ENCODE assay signal across 19 cellular contexts in the genomic region with DNA sequence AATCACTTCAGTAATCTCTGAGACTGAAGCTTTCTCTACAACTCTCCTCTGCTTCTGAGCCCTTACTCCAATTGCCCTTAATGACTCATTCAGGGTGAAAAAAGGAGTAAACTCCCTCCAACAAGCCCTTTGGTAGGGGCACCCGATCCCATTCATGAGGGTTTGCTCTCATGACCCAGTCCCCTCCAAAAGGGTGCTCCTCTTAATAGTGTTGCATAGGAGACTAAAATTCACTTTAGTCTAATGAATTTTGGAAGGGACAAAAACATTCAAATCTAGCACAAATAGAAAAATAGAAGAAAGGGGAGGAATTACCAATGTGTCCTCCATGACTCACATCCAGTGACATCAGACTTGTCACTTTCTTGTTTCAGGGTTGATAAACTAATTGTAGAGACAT.
A peak's percentile ranks its signal among the peaks of the same experiment; 100 is the strongest.
DNase-seq lines count a peak whose midpoint lies in the region; ATAC-seq and TF ChIP-seq lines count a peak whose summit lies in the region.
"Had no signal": no experiment of that assay in that cellular context is flagged by ENCODE, and none has a peak within 500 bp of the region (broad histone marks: within the 10 kb centered on the region; RNA-seq: fewer than 3 reads in every experiment).

No MANE protein-coding gene starts in this region.

- H3K4me2 ChIP-seq in GM23248 (ENCODE audit: unreplicated experiment) (peak overlapping the region; percentile 3), osteoblast (ENCODE audit: insufficient read depth, low read length) (no peak overlapping the region)

- H3K4me3 ChIP-seq in GM23248 (no peak overlapping the region), osteoblast (ENCODE audit: insufficient read depth, low read length) (no peak overlapping the region)
- H3K4me3 ChIP-seq: heart left ventricle, transverse colon had no signal

- H3K36me3 ChIP-seq in GM23248 (ENCODE audit: low read depth) (no peaks in the 10 kb centered on the region), osteoblast (ENCODE audit: insufficient read depth, low read length) (no peaks in the 10 kb centered on the region)
- H3K36me3 ChIP-seq: heart left ventricle, transverse colon, WERI-Rb-1 had no signal

- no peaks in the 10 kb centered on the region for H3K79me2 ChIP-seq in GM23248 (ENCODE audit: insufficient read depth)
- H3K79me2 ChIP-seq in osteoblast (ENCODE audit: insufficient read depth, low read length), result no peaks in the 10 kb centered on the region

- ATAC-seq in activated CD4-positive, CD25-positive, alpha-beta regulatory T cell treated with anti-CD3 and anti-CD28 coated beads, Interleukin-2, amount 50 U/mL, for 24 hours, result peak; percentile 43 to 48
- no peak for ATAC-seq in HG03196 (IDR thresholded peaks at IDR 0.05; ENCODE audit: unreplicated experiment)
- ATAC-seq: heart left ventricle; left ventricle myocardium superior; stimulated activated memory B cell treated with anti-CD40 and anti-IgM and Interleukin-4, amounts not matched to agents 10 μg/mL and 1 μg/mL and 100 μg/mL, for 72 hours had no signal

- no peaks in the 10 kb centered on the region for H3F3A ChIP-seq in GM23248 (ENCODE audit: insufficient read depth)

- H3K27me3 ChIP-seq in GM23248 (replicated peaks; ENCODE audit: insufficient read depth) (no peaks in the 10 kb centered on the region), osteoblast (ENCODE audit: insufficient read depth, low read length) (no peaks in the 10 kb centered on the region)
- H3K27me3 ChIP-seq: heart left ventricle, transverse colon had no signal

- peaks cover 1% of the 10 kb centered on the region for H3K36me3 Mint-ChIP-seq in activated naive CD8-positive, alpha-beta T cell treated with anti-CD3 and anti-CD28 coated beads for 36 hours

- H2AFZ ChIP-seq in GM23248 (no peak overlapping the region), osteoblast (ENCODE audit: low read length) (no peak overlapping the region)

- no peak for DNase-seq in activated CD4-positive, CD25-positive, alpha-beta regulatory T cell treated with anti-CD3 and anti-CD28 coated beads, Interleukin-2, amount 50 U/mL, for 72 hours
- DNase-seq in GM23248, result peak; percentile 25
- no peak for DNase-seq in activated naive CD8-positive, alpha-beta T cell treated with anti-CD3 and anti-CD28 coated beads for 36 hours
- DNase-seq in osteoblast (ENCODE audit: insufficient read length, low spot score, missing footprints), result peak; percentile 41
- no peak for DNase-seq in SIG-M5 (lab: John Stamatoyannopoulos, UW)
- DNase-seq in NCI-H82 treated with DMSO at 0.1 percent for 48 hours (lab: John Stamatoyannopoulos, UW; ENCODE audit: unreplicated experiment), result no peak
- DNase-seq: 8988T, activated gamma-delta T cell treated with Interleukin-2 at 50 U/mL for 16 hours, heart left ventricle, left ventricle myocardium superior, NCI-H1436 treated with DMSO at 0.1 percent for 48 hours, NCI-H748 treated with DMSO at 0.1 percent for 48 hours, retina, transverse colon, WERI-Rb-1 had no signal

- H3K27ac Mint-ChIP-seq in activated naive CD8-positive, alpha-beta T cell treated with anti-CD3 and anti-CD28 coated beads for 36 hours, result peak overlapping the region; percentile 61
- H3K27ac Mint-ChIP-seq: stimulated activated memory B cell treated with anti-CD40 and anti-IgM and Interleukin-4, amounts not matched to agents 10 μg/mL and 1 μg/mL and 100 μg/mL, for 72 hours; T-helper 1 cell treated with Interleukin-12 subunit alpha and Interleukin-12 subunit beta and Interleukin-4 antibody, amounts not matched to agents 30 μg/mL and 1 μg/mL, for 36 hours had no signal

- H3K4me3 Mint-ChIP-seq in activated naive CD8-positive, alpha-beta T cell treated with anti-CD3 and anti-CD28 coated beads for 36 hours, result peak overlapping the region; percentile 25
- H3K4me3 Mint-ChIP-seq: stimulated activated memory B cell treated with anti-CD40 and anti-IgM and Interleukin-4, amounts not matched to agents 10 μg/mL and 1 μg/mL and 100 μg/mL, for 72 hours; T-helper 1 cell treated with Interleukin-12 subunit alpha and Interleukin-12 subunit beta and Interleukin-4 antibody, amounts not matched to agents 30 μg/mL and 1 μg/mL, for 36 hours had no signal

- H3K27ac ChIP-seq in GM23248 (no peak overlapping the region), osteoblast (ENCODE audit: low read depth, low read length) (no peak overlapping the region)
- H3K27ac ChIP-seq: heart left ventricle, transverse colon, WERI-Rb-1 had no signal

- H3K4me1 ChIP-seq in GM23248 (ENCODE audit: insufficient read depth) (peaks cover 4% of the 10 kb centered on the region; the same call in 1 of the 2 replicates), osteoblast (ENCODE audit: insufficient read depth, low read length) (peaks cover 4% of the 10 kb centered on the region)
- H3K4me1 ChIP-seq: transverse colon had no signal

- peaks cover 2% of the 10 kb centered on the region for H3K9me3 Mint-ChIP-seq in activated naive CD8-positive, alpha-beta T cell treated with anti-CD3 and anti-CD28 coated beads for 36 hours

- 75 to 77% methylated on average over 1 of the region's 1 CpG for WGBS in GM23248 (ENCODE audit: low coverage in 1 of 2, low lambda C conversion rate in 2 of 2, missing lambda C conversion rate in 2 of 2), 2 experiments

- peaks cover 11% of the 10 kb centered on the region for H3K4me1 Mint-ChIP-seq in activated naive CD8-positive, alpha-beta T cell treated with anti-CD3 and anti-CD28 coated beads for 36 hours

- no peak for TF ChIP-seq CTCF in osteoblast (IDR thresholded peaks at IDR 0.05; ENCODE audit: extremely low read depth, low read depth, low read length)

- no peaks in the 10 kb centered on the region for H3K9me3 ChIP-seq in GM23248 (ENCODE audit: low read depth)
- no peaks in the 10 kb centered on the region for H3K9me3 ChIP-seq in osteoblast (ENCODE audit: low read depth, low read length)
- H3K9me3 ChIP-seq: transverse colon had no signal

- H3K9ac ChIP-seq in GM23248, result no peak overlapping the region

- H3K27me3 Mint-ChIP-seq in activated naive CD8-positive, alpha-beta T cell treated with anti-CD3 and anti-CD28 coated beads for 36 hours, result no peaks in the 10 kb centered on the region

- H3K9me2 ChIP-seq in GM23248 (ENCODE audit: insufficient read depth), result no peaks in the 10 kb centered on the region

- in situ Hi-C loops in GM23248 (cut with MboI), result no loop called here

- H4K20me1 ChIP-seq in GM23248 (ENCODE audit: insufficient read depth), result no peaks in the 10 kb centered on the region
- no peaks in the 10 kb centered on the region for H4K20me1 ChIP-seq in osteoblast (ENCODE audit: insufficient read depth, low read length)

Comparison
In these comparisons a context has a peak if more than half of its experiments do, and no peak if none do; other contexts are left out.
1. DNase-seq: peak in GM23248 (single experiment) and osteoblast (single experiment); none in activated CD4-positive, CD25-positive, alpha-beta regulatory T cell treated with anti-CD3 and anti-CD28 coated beads, Interleukin-2, amount 50 U/mL, for 72 hours (single experiment), activated naive CD8-positive, alpha-beta T cell treated with anti-CD3 and anti-CD28 coated beads for 36 hours (single experiment), SIG-M5 (single experiment) and NCI-H82 treated with DMSO at 0.1 percent for 48 hours (single experiment).